In the genomic region with DNA sequence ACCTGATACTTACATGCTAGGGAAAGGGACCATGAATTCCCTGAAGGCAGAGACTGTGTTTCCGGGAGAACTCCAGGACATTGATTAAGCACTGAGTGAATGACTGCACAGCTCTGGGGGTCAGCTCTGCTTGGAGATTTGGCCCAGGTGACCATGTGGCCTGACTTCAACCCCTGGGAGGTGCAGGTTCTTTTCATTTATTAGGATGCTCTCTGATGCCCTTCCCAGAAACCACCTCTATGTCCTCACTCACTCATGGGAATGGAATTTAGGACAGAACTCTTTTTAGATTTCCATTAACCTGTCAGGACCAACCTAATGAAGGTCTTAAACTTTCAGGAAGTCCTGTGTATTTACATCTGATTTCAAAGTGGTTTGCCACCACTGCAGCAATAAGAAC, we compare ENCODE assay signal across 24 cellular contexts.
"Had no signal": no experiment of that assay in that cellular context is flagged by ENCODE, and none has a peak within 500 bp of the region (broad histone marks: within the 10 kb centered on the region; RNA-seq: fewer than 3 reads in every experiment).

No MANE protein-coding gene starts in this region.

- DNase-seq: activated B cell treated with CpG ODN at 0.5 μM for 24 hours; activated CD4-positive, alpha-beta T cell treated with anti-CD3 and anti-CD28 coated beads for 48 hours; activated CD4-positive, alpha-beta T cell treated with anti-CD3 and anti-CD28 coated beads, Interleukin-2, amount 50 U/mL, for 1 hour; activated CD4-positive, alpha-beta T cell treated with anti-CD3 and anti-CD28 coated beads, Interleukin-2, amount 50 U/mL, for 48 hours; activated CD8-positive, alpha-beta memory T cell treated with anti-CD3 and anti-CD28 coated beads for 24 hours; activated CD8-positive, alpha-beta T cell treated with anti-CD3 and anti-CD28 coated beads for 36 hours; activated effector memory CD4-positive, alpha-beta T cell treated with anti-CD3 and anti-CD28 coated beads, Interleukin-2, amount 50 U/mL, for 16 hours; activated naive CD4-positive, alpha-beta T cell treated with anti-CD3 and anti-CD28 coated beads for 36 hours; activated naive CD8-positive, alpha-beta T cell treated with anti-CD3 and anti-CD28 coated beads, Interleukin-2, amount 10 ng/mL, durations not matched to agents 7 days and 5 days; activated T-cell treated with anti-CD3 and anti-CD28 coated beads, Interleukin-2, amount 50 U/mL, for 4 hours; brain microvascular endothelial cell; dorsolateral prefrontal cortex; effector memory CD4-positive, alpha-beta T cell; endodermal cell; foreskin fibroblast; T-helper 1 cell; T-helper 17 cell; T1000; WERI-Rb-1 had no signal

- H3K4me1 ChIP-seq: ascending aorta had no signal

- ATAC-seq: activated CD4-positive, CD25-positive, alpha-beta regulatory T cell treated with anti-CD3 and anti-CD28 coated beads, Interleukin-2, amount 50 U/mL, for 24 hours; activated CD8-positive, alpha-beta T cell treated with anti-CD3 and anti-CD28 coated beads for 36 hours; activated T-cell treated with anti-CD3 and anti-CD28 coated beads, Interleukin-2, amount 50 U/mL, for 4 hours; activated T-helper 17 cell treated with anti-CD3 and anti-CD28 coated beads, Interleukin-2, amount 50 U/mL, for 72 hours; esophagus mucosa; T-helper 17 cell had no signal

- H3K4me3 ChIP-seq: ascending aorta, coronary artery, dorsolateral prefrontal cortex had no signal

- H3K27ac ChIP-seq: ascending aorta, brain microvascular endothelial cell, coronary artery, dorsolateral prefrontal cortex, WERI-Rb-1 had no signal

- H3K27me3 ChIP-seq: ascending aorta, brain microvascular endothelial cell, dorsolateral prefrontal cortex had no signal

- H3K9me3 ChIP-seq: ascending aorta had no signal

- H3K36me3 ChIP-seq: ascending aorta, brain microvascular endothelial cell, WERI-Rb-1 had no signal
